In the genomic region with DNA sequence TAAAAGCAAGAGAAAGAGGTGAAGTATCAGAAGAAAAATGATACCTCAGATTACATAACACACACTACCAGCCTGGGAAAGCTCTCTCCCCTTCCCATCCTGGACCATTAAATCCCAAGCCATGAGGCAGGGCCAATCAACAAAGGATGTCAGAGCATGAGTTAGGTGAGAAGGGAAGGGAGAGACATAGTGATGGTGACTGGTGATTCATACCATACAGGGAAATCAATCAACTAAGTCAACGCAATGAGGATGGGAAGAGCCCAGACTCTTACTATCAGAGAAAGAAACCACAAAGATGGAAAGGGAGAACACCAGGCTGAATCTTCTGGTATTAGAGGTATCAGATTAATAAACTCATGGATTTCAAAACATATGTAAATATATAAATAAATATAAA, we compare ENCODE assay signal across 34 cellular contexts.
DNase-seq lines count a peak whose midpoint lies in the region; ATAC-seq and TF ChIP-seq lines count a peak whose summit lies in the region.
"Had no signal": no experiment of that assay in that cellular context is flagged by ENCODE, and none has a peak within 500 bp of the region (broad histone marks: within the 10 kb centered on the region; RNA-seq: fewer than 3 reads in every experiment).

No MANE protein-coding gene starts in this region.

- H3K27ac ChIP-seq in SK-N-SH (ENCODE audit: low read depth in 2 of 2, low read length in 1 of 2) = no peak overlapping the region
- H3K27ac ChIP-seq: body of pancreas, esophagus squamous epithelium, HL-60, lower lobe of right lung, RWPE1, upper lobe of right lung had no signal

- H4K20me1 ChIP-seq in SK-N-SH (ENCODE audit: insufficient read depth) = peaks cover 21% of the 10 kb centered on the region

- no peak overlapping the region for H3K4me2 ChIP-seq in SK-N-SH

- no peak for TF ChIP-seq EP300 in SK-N-SH (IDR thresholded peaks at IDR 0.05; ENCODE audit: borderline replicate concordance in 1 of 2, low read depth in 1 of 2, low read length in 1 of 2)

- CTCF ChIA-PET in activated CD4-positive, alpha-beta T cell treated with anti-CD3 and anti-CD28 coated beads for 36 hours (lab: Charles Lee) = interaction anchor here (1.6 to 1.7 kb wide), 2 partner anchors 12 to 16 kb away, joined by 4 to 5 read pairs; no protein-coding TSS in a partner anchor
- CTCF ChIA-PET in SK-N-SH (lab: Yijun Ruan, JAX) = interaction anchor here (0.6 to 1.6 kb wide), 3 partner anchors 10 to 300 kb away, joined by 3 to 5 read pairs (median 3); no protein-coding TSS in a partner anchor

- H3K4me1 ChIP-seq in SK-N-SH (ENCODE audit: control insufficient read depth in 1 of 2, insufficient read depth in 2 of 2, low read depth in 1 of 2, low read length in 1 of 2) = peaks cover 0 to 6% of the 10 kb centered on the region in 2 experiments; a peak in 1 of 4 replicates
- H3K4me1 ChIP-seq: lower lobe of right lung, upper lobe of right lung had no signal

- no peaks in the 10 kb centered on the region for H3K9me2 ChIP-seq in SK-N-SH

- H3K4me3 Mint-ChIP-seq in activated CD4-positive, alpha-beta T cell treated with anti-CD3 and anti-CD28 coated beads for 36 hours = no peak overlapping the region
- H3K4me3 Mint-ChIP-seq in glutamatergic neuron (ENCODE audit: unreplicated experiment) = no peak overlapping the region
- H3K4me3 Mint-ChIP-seq: activated CD8-positive, alpha-beta memory T cell treated with anti-CD3 and anti-CD28 coated beads, Interleukin-2, amount 10 ng/mL, durations not matched to agents 7 days and 5 days; activated T-cell treated with anti-CD3 and anti-CD28 coated beads, Interleukin-2, amount 50 U/mL, for 72 hours; CD4-positive, CD25-positive, alpha-beta regulatory T cell; endodermal cell; natural killer cell treated with Interleukin-12 subunit alpha and Interleukin-12 subunit beta and Interleukin-15 and Interleukin-18, amount 100 ng/mL, for 72 hours had no signal

- no peaks in the 10 kb centered on the region for H3K9me3 Mint-ChIP-seq in activated CD4-positive, alpha-beta T cell treated with anti-CD3 and anti-CD28 coated beads for 36 hours (ENCODE audit: low read depth)
- no peaks in the 10 kb centered on the region for H3K9me3 Mint-ChIP-seq in glutamatergic neuron (ENCODE audit: unreplicated experiment)
- H3K9me3 Mint-ChIP-seq: activated T-cell treated with anti-CD3 and anti-CD28 coated beads, Interleukin-2, amount 50 U/mL, for 72 hours; CD4-positive, CD25-positive, alpha-beta regulatory T cell; endodermal cell; natural killer cell treated with Interleukin-12 subunit alpha and Interleukin-12 subunit beta and Interleukin-15 and Interleukin-18, amount 100 ng/mL, for 72 hours had no signal

- 96% methylated on average over 1 of the region's 1 CpG for WGBS in SK-N-SH (ENCODE audit: low lambda C conversion rate)

- POLR2A ChIA-PET in activated CD4-positive, alpha-beta T cell treated with anti-CD3 and anti-CD28 coated beads for 36 hours (lab: Charles Lee) = no interaction called here
- POLR2A ChIA-PET in SK-N-SH (lab: Yijun Ruan, JAX) = no interaction called here

- peaks cover 18 to 37% of the 10 kb centered on the region in 2 experiments for H3K36me3 ChIP-seq in SK-N-SH (replicated peaks in 1 of 2; ENCODE audit: control insufficient read depth in 1 of 2, insufficient read depth in 2 of 2, low read length in 1 of 2)

- intact Hi-C loops in activated CD4-positive, alpha-beta T cell treated with anti-CD3 and anti-CD28 coated beads for 36 hours (cut with DNase I, micrococcal nuclease) = no loop called here

- H3K27me3 Mint-ChIP-seq in activated CD4-positive, alpha-beta T cell treated with anti-CD3 and anti-CD28 coated beads for 36 hours = no peaks in the 10 kb centered on the region
- H3K27me3 Mint-ChIP-seq in glutamatergic neuron (ENCODE audit: unreplicated experiment) = peaks cover 2% of the 10 kb centered on the region
- H3K27me3 Mint-ChIP-seq: activated CD8-positive, alpha-beta memory T cell treated with anti-CD3 and anti-CD28 coated beads, Interleukin-2, amount 10 ng/mL, durations not matched to agents 7 days and 5 days; CD4-positive, CD25-positive, alpha-beta regulatory T cell; natural killer cell treated with Interleukin-12 subunit alpha and Interleukin-12 subunit beta and Interleukin-15 and Interleukin-18, amount 100 ng/mL, for 72 hours had no signal

- TF ChIP-seq RAD21 in SK-N-SH (IDR thresholded peaks at IDR 0.05; ENCODE audit: low read length) = no peak

- H3K9me3 ChIP-seq in SK-N-SH = no peaks in the 10 kb centered on the region
- H3K9me3 ChIP-seq: body of pancreas, esophagus squamous epithelium, lower lobe of right lung, mucosa of descending colon, SJSA1, upper lobe of right lung had no signal

- peak; percentile 39 for ATAC-seq in activated CD4-positive, alpha-beta T cell treated with anti-CD3 and anti-CD28 coated beads for 36 hours
- no peak for ATAC-seq in omental fat pad (ENCODE audit: low FRiP score)
- ATAC-seq in HG02885 (IDR thresholded peaks at IDR 0.05; ENCODE audit: poor library complexity, unreplicated experiment) = no peak
- ATAC-seq: activated CD8-positive, alpha-beta memory T cell treated with anti-CD3 and anti-CD28 coated beads, Interleukin-2, amount 10 ng/mL, durations not matched to agents 7 days and 5 days; activated T-cell treated with anti-CD3 and anti-CD28 coated beads, Interleukin-2, amount 50 U/mL, for 72 hours; body of pancreas; lower lobe of right lung; mucosa of descending colon; natural killer cell treated with Interleukin-12 subunit alpha and Interleukin-12 subunit beta and Interleukin-15 and Interleukin-18, amount 100 ng/mL, for 72 hours; stimulated activated naive CD8-positive, alpha-beta T cell treated with anti-CD3 and anti-CD28 coated beads, Interleukin-15, Interleukin-2, amounts not matched to agents 100 U/mL and 50 U/mL, for 24 hours; upper lobe of right lung had no signal

- H2AFZ ChIP-seq in SK-N-SH (ENCODE audit: low read depth) = no peak overlapping the region

- no peak for TF ChIP-seq CTCF in SK-N-SH (IDR thresholded peaks at IDR 0.05)
- TF ChIP-seq CTCF in glutamatergic neuron (IDR thresholded peaks at IDR 0.05; ENCODE audit: partially characterized antibody, unreplicated experiment) = no peak
- TF ChIP-seq CTCF in omental fat pad (IDR thresholded peaks at IDR 0.05) = no peak

- no peak overlapping the region for H3K9ac ChIP-seq in SK-N-SH

- H3K36me3 Mint-ChIP-seq in activated CD4-positive, alpha-beta T cell treated with anti-CD3 and anti-CD28 coated beads for 36 hours (ENCODE audit: low read depth) = peaks cover 33% of the 10 kb centered on the region
- H3K36me3 Mint-ChIP-seq in glutamatergic neuron (ENCODE audit: unreplicated experiment) = no peaks in the 10 kb centered on the region
- H3K36me3 Mint-ChIP-seq: natural killer cell treated with Interleukin-12 subunit alpha and Interleukin-12 subunit beta and Interleukin-15 and Interleukin-18, amount 100 ng/mL, for 72 hours had no signal

- peaks cover 52% of the 10 kb centered on the region; the same call in 1 of the 2 replicates for H3K79me2 ChIP-seq in SK-N-SH (ENCODE audit: insufficient read depth)

- no peaks in the 10 kb centered on the region for H3K27me3 ChIP-seq in SK-N-SH (ENCODE audit: insufficient read depth)
- H3K27me3 ChIP-seq: body of pancreas, esophagus squamous epithelium, SJSA1, upper lobe of right lung had no signal

- H3F3A ChIP-seq in SK-N-SH (replicated peaks; ENCODE audit: insufficient read depth) = no peaks in the 10 kb centered on the region

- no peak overlapping the region for H3K4me3 ChIP-seq in SK-N-SH (ENCODE audit: low read depth in 2 of 2, low read length in 1 of 2)
- H3K4me3 ChIP-seq: body of pancreas, esophagus squamous epithelium, lower lobe of right lung, mucosa of descending colon, SJSA1, skin epidermis, upper lobe of right lung had no signal

- DNase-seq in activated CD4-positive, alpha-beta T cell treated with anti-CD3 and anti-CD28 coated beads for 36 hours = no peak
- no peak for DNase-seq in activated CD4-positive, alpha-beta T cell treated with anti-CD3 and anti-CD28 coated beads for 4 hours
- DNase-seq in SK-N-SH (no peak), glutamatergic neuron (no peak), activated gamma-delta T cell (lab: John Stamatoyannopoulos, UW) (no peak), omental fat pad (ENCODE audit: low spot score) (no peak), SK-N-DZ (ENCODE audit: low spot score) (no peak)
- DNase-seq: activated CD4-positive, alpha-beta T cell treated with anti-CD3 and anti-CD28 coated beads, Interleukin-2, amount 50 U/mL, for 4 hours; activated CD4-positive, CD25-positive, alpha-beta regulatory T cell; activated CD8-positive, alpha-beta memory T cell treated with anti-CD3 and anti-CD28 coated beads, Interleukin-2, amount 10 ng/mL, durations not matched to agents 7 days and 5 days; activated naive CD4-positive, alpha-beta T cell treated with Interleukin-2 at 50 U/mL for 16 hours; activated T-cell treated with anti-CD3 and anti-CD28 coated beads, Interleukin-2, amount 50 U/mL, for 72 hours; body of pancreas; Calu3; CD4-positive, CD25-positive, alpha-beta regulatory T cell; dermis blood vessel endothelial cell; endodermal cell; esophagus squamous epithelium; GOT3; Karpas-422; kidney glomerular epithelial cell; lower lobe of right lung; mucosa of descending colon; NCI-H1417 treated with DMSO at 0.1 percent for 48 hours; NCI-H2029 treated with DMSO at 0.1 percent for 48 hours; retina; stimulated activated naive CD8-positive, alpha-beta T cell treated with anti-CD3 and anti-CD28 coated beads, Interleukin-15, Interleukin-2, amounts not matched to agents 100 U/mL and 50 U/mL, for 24 hours; upper lobe of right lung had no signal

- H3K27ac Mint-ChIP-seq in activated CD4-positive, alpha-beta T cell treated with anti-CD3 and anti-CD28 coated beads for 36 hours = no peak overlapping the region
- peak overlapping the region; percentile 15 for H3K27ac Mint-ChIP-seq in glutamatergic neuron (ENCODE audit: unreplicated experiment)
- H3K27ac Mint-ChIP-seq: activated CD8-positive, alpha-beta memory T cell treated with anti-CD3 and anti-CD28 coated beads, Interleukin-2, amount 10 ng/mL, durations not matched to agents 7 days and 5 days; activated T-cell treated with anti-CD3 and anti-CD28 coated beads, Interleukin-2, amount 50 U/mL, for 72 hours; CD4-positive, CD25-positive, alpha-beta regulatory T cell; endodermal cell; natural killer cell treated with Interleukin-12 subunit alpha and Interleukin-12 subunit beta and Interleukin-15 and Interleukin-18, amount 100 ng/mL, for 72 hours had no signal

- peaks cover 28% of the 10 kb centered on the region for H3K4me1 Mint-ChIP-seq in activated CD4-positive, alpha-beta T cell treated with anti-CD3 and anti-CD28 coated beads for 36 hours
- H3K4me1 Mint-ChIP-seq in glutamatergic neuron (ENCODE audit: low read depth, unreplicated experiment) = peaks cover 16% of the 10 kb centered on the region
- H3K4me1 Mint-ChIP-seq: activated CD8-positive, alpha-beta memory T cell treated with anti-CD3 and anti-CD28 coated beads, Interleukin-2, amount 10 ng/mL, durations not matched to agents 7 days and 5 days had no signal
